16 cellular contexts compared by ENCODE assay signal in the genomic region with DNA sequence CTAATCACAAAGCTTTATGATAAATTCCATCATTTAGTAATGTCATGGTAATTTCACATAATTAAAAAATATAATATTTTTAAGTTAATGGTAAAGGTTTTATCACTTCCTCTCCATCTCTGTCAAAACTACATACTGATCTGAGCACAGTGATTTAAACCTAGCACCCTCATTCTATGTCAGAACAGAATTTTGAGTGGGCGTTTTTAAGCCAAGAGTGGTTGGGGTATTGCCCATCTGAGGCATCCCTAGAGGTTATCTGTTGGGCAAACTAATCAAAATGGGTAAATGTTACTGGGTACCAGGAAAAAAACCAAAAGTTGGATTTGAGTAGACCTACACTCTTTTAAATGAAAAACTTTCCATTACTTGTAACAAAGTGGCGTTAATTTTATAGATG.
DNase-seq lines count a peak whose midpoint lies in the region; TF ChIP-seq lines count a peak whose summit lies in the region.
"Had no signal": no experiment of that assay in that cellular context is flagged by ENCODE, and none has a peak within 500 bp of the region (broad histone marks: within the 10 kb centered on the region; RNA-seq: fewer than 3 reads in every experiment).

No MANE protein-coding gene starts in this region.

- DNase-seq in GM06990 (ENCODE audit: extremely low read depth, insufficient read length) (peak; percentile 52), GM12865 (ENCODE audit: low read depth) (peak; percentile 44), GM20000 (ENCODE audit: low spot score) (peak; percentile 26), DMS79 (lab: John Stamatoyannopoulos, UW) (no peak), NCI-H128 (lab: John Stamatoyannopoulos, UW; ENCODE audit: unreplicated experiment) (no peak), mucosa of gallbladder (ENCODE audit: low spot score) (no peak)
- DNase-seq in activated naive CD4-positive, alpha-beta T cell treated with anti-CD3 and anti-CD28 coated beads, Interleukin-2, amount 50 U/mL, for 16 hours = peak; percentile 24
- DNase-seq: BE2C, cortex of kidney, Kasumi-1, naive B cell, NCI-H1417, posterior cingulate gyrus, small intestine, WERI-Rb-1 had no signal

- no peaks in the 10 kb centered on the region for H3K36me3 ChIP-seq in GM06990 (ENCODE audit: control insufficient read depth, insufficient read depth, low read length)
- H3K36me3 ChIP-seq: BE2C, WERI-Rb-1 had no signal

- TF ChIP-seq CTCF in GM06990 (IDR thresholded peaks at IDR 0.05; ENCODE audit: insufficient read depth, low read length, poor library complexity, severe bottlenecking) = no peak
- TF ChIP-seq CTCF in GM12865 (IDR thresholded peaks at IDR 0.05; ENCODE audit: insufficient read depth, low read depth, low read length, missing control alignments) = no peak
- TF ChIP-seq CTCF in GM20000 (IDR thresholded peaks at IDR 0.05; ENCODE audit: extremely low read depth, missing control alignments) = no peak

- no peaks in the 10 kb centered on the region for H3K27me3 ChIP-seq in GM06990 (replicated peaks; ENCODE audit: control insufficient read depth, insufficient read depth, low read length)
- H3K27me3 ChIP-seq: BE2C had no signal

- H3K4me3 ChIP-seq in GM06990 (replicated peaks; ENCODE audit: low read depth, low read length) (no peak overlapping the region), GM12865 (ENCODE audit: low read depth, low read length) (no peak overlapping the region)
- H3K4me3 ChIP-seq: lung had no signal

Comparison
In these comparisons a context has a peak if more than half of its experiments do, and no peak if none do; other contexts are left out.
1. DNase-seq: peak in GM06990 (single experiment), GM12865 (single experiment), GM20000 (single experiment) and activated naive CD4-positive, alpha-beta T cell treated with anti-CD3 and anti-CD28 coated beads, Interleukin-2, amount 50 U/mL, for 16 hours (single experiment); none in DMS79 (single experiment), NCI-H128 (single experiment) and mucosa of gallbladder (single experiment).